ENCODE assay signal across 8 cellular contexts in genomic region chr1:222815367-222815765, GRCh38. TPM values are rescaled to one million over a fixed set of nuclear protein-coding genes. Genes with fewer than 3 reads are reported as not detected.
DNase-seq lines count a peak whose midpoint lies in the region; ATAC-seq and TF ChIP-seq lines count a peak whose summit lies in the region.

No MANE protein-coding gene starts in this region.

- TF ChIP-seq CTCF in AG09309 (IDR thresholded peaks at IDR 0.05; ENCODE audit: control insufficient read depth, insufficient read depth, low read depth, low read length, missing control alignments) (no peak), endothelial cell (IDR thresholded peaks at IDR 0.05; ENCODE audit: unreplicated experiment) (no peak)

- no peaks in the 10 kb centered on the region for H3K9me3 ChIP-seq in subcutaneous abdominal adipose tissue (ENCODE audit: control insufficient read depth in 5 of 5, low read length in 5 of 5)

- no peaks in the 10 kb centered on the region for H3K27me3 Mint-ChIP-seq in activated CD4-positive, alpha-beta T cell treated with anti-CD3 and anti-CD28 coated beads for 36 hours
- no peaks in the 10 kb centered on the region for H3K27me3 Mint-ChIP-seq in endothelial cell (ENCODE audit: unreplicated experiment)
- peaks cover 3 to 4% of the 10 kb centered on the region in 2 donors for H3K27me3 Mint-ChIP-seq in natural killer cell treated with Interleukin-12 subunit alpha and Interleukin-12 subunit beta and Interleukin-15 and Interleukin-18, amount 100 ng/mL, for 72 hours

- intact Hi-C loops in activated CD4-positive, alpha-beta T cell treated with anti-CD3 and anti-CD28 coated beads for 36 hours (cut with DNase I, micrococcal nuclease), result loop anchor here (1.0 to 5.0 kb wide), 4 partner anchors 65 to 351 kb away; partner anchors contain the start of genes AIDA (in 1 of the 2) and BROX (in 1 of the 2)

- DNase-seq in AG09309 (ENCODE audit: low read depth) (no peak), HEK293T (ENCODE audit: extremely low spot score) (peak; percentile 54), endothelial cell (ENCODE audit: low spot score) (no peak), germinal center (ENCODE audit: low spot score) (no peak)
- peak; percentile 88 for DNase-seq in activated CD4-positive, alpha-beta T cell treated with anti-CD3 and anti-CD28 coated beads for 36 hours
- peak; percentile 68 for DNase-seq in natural killer cell treated with Interleukin-12 subunit alpha and Interleukin-12 subunit beta and Interleukin-15 and Interleukin-18, amount 100 ng/mL, for 72 hours (ENCODE audit: low spot score)

- POLR2A ChIA-PET in HEK293T (lab: Yijun Ruan, JAX), result no interaction called here
- POLR2A ChIA-PET in activated CD4-positive, alpha-beta T cell treated with anti-CD3 and anti-CD28 coated beads for 36 hours (lab: Charles Lee), result no interaction called here

- ATAC-seq in activated CD4-positive, alpha-beta T cell treated with anti-CD3 and anti-CD28 coated beads for 36 hours, result no peak
- peak in 1 of 2 donors; percentile 76 for ATAC-seq in natural killer cell treated with Interleukin-12 subunit alpha and Interleukin-12 subunit beta and Interleukin-15 and Interleukin-18, amount 100 ng/mL, for 72 hours
- no peak for ATAC-seq in GM21576 (IDR thresholded peaks at IDR 0.05; ENCODE audit: unreplicated experiment)

- no peaks in the 10 kb centered on the region for H3K27me3 ChIP-seq in subcutaneous abdominal adipose tissue (ENCODE audit: control insufficient read depth in 5 of 5, insufficient read depth in 4 of 5, low read length in 5 of 5)

- peak overlapping the region; percentile 89 for H3K27ac Mint-ChIP-seq in activated CD4-positive, alpha-beta T cell treated with anti-CD3 and anti-CD28 coated beads for 36 hours
- peak overlapping the region; percentile 53 for H3K27ac Mint-ChIP-seq in endothelial cell (ENCODE audit: unreplicated experiment)
- H3K27ac Mint-ChIP-seq in natural killer cell treated with Interleukin-12 subunit alpha and Interleukin-12 subunit beta and Interleukin-15 and Interleukin-18, amount 100 ng/mL, for 72 hours, result peak overlapping the region; percentile 73 to 76

- H3K4me1 ChIP-seq in subcutaneous abdominal adipose tissue (ENCODE audit: control insufficient read depth in 5 of 5, insufficient read depth in 5 of 5, low read length in 5 of 5), result peaks cover 3 to 21% (median 16%) of the 10 kb centered on the region in 5 donors

- H3K9ac ChIP-seq in subcutaneous abdominal adipose tissue (ENCODE audit: low read length in 5 of 5), result peak overlapping the region; percentile 93 to 98 (median 95)

- H3K4me3 ChIP-seq in AG09309 (ENCODE audit: control insufficient read depth, low read depth, low read length) (peak overlapping the region; percentile 86), subcutaneous abdominal adipose tissue (ENCODE audit: low read depth in 1 of 5, low read length in 5 of 5) (peak overlapping the region; percentile 88 to 97 (median 93))

- H3K36me3 Mint-ChIP-seq in activated CD4-positive, alpha-beta T cell treated with anti-CD3 and anti-CD28 coated beads for 36 hours (ENCODE audit: low read depth), result peaks cover 2% of the 10 kb centered on the region
- H3K36me3 Mint-ChIP-seq in endothelial cell (ENCODE audit: low read depth, unreplicated experiment), result no peaks in the 10 kb centered on the region
- no peaks in the 10 kb centered on the region for H3K36me3 Mint-ChIP-seq in natural killer cell treated with Interleukin-12 subunit alpha and Interleukin-12 subunit beta and Interleukin-15 and Interleukin-18, amount 100 ng/mL, for 72 hours

- no peaks in the 10 kb centered on the region for H3K36me3 ChIP-seq in subcutaneous abdominal adipose tissue (ENCODE audit: control insufficient read depth in 5 of 5, insufficient read depth in 5 of 5, low read length in 5 of 5)

- peak overlapping the region; percentile 90 for H3K4me3 Mint-ChIP-seq in activated CD4-positive, alpha-beta T cell treated with anti-CD3 and anti-CD28 coated beads for 36 hours
- peak overlapping the region; percentile 94 for H3K4me3 Mint-ChIP-seq in endothelial cell (ENCODE audit: unreplicated experiment)
- peak overlapping the region; percentile 91 for H3K4me3 Mint-ChIP-seq in natural killer cell treated with Interleukin-12 subunit alpha and Interleukin-12 subunit beta and Interleukin-15 and Interleukin-18, amount 100 ng/mL, for 72 hours

- H3K4me1 Mint-ChIP-seq in activated CD4-positive, alpha-beta T cell treated with anti-CD3 and anti-CD28 coated beads for 36 hours, result peaks cover 25% of the 10 kb centered on the region
- H3K4me1 Mint-ChIP-seq in endothelial cell (ENCODE audit: unreplicated experiment), result peaks cover 8% of the 10 kb centered on the region
- H3K4me1 Mint-ChIP-seq in natural killer cell treated with Interleukin-12 subunit alpha and Interleukin-12 subunit beta and Interleukin-15 and Interleukin-18, amount 100 ng/mL, for 72 hours (ENCODE audit: low read depth in 2 of 2), result peaks cover 20 to 36% of the 10 kb centered on the region in 2 donors

- no peaks in the 10 kb centered on the region for H3K9me3 Mint-ChIP-seq in activated CD4-positive, alpha-beta T cell treated with anti-CD3 and anti-CD28 coated beads for 36 hours (ENCODE audit: low read depth)
- H3K9me3 Mint-ChIP-seq in endothelial cell (ENCODE audit: unreplicated experiment), result no peaks in the 10 kb centered on the region
- H3K9me3 Mint-ChIP-seq in natural killer cell treated with Interleukin-12 subunit alpha and Interleukin-12 subunit beta and Interleukin-15 and Interleukin-18, amount 100 ng/mL, for 72 hours, result peaks cover 5% of the 10 kb centered on the region

- CTCF ChIA-PET in HEK293T (lab: Yijun Ruan, JAX), result no interaction called here
- CTCF ChIA-PET in activated CD4-positive, alpha-beta T cell treated with anti-CD3 and anti-CD28 coated beads for 36 hours (lab: Charles Lee), result interaction anchor here (0.9 to 1.9 kb wide), 2 partner anchors 22 to 319 kb away, joined by 3 to 7 read pairs; no protein-coding TSS in a partner anchor

- peak overlapping the region; percentile 98 for H3K27ac ChIP-seq in subcutaneous abdominal adipose tissue (ENCODE audit: low read depth, low read length)

TF ChIP-seq in HEK293T, 16 proteins besides CTCF, POLR2A, EP300 and RAD21:
- no peak for TF ChIP-seq SP1 (IDR thresholded peaks at IDR 0.05)
- no peak for TF ChIP-seq CTBP1 (IDR thresholded peaks at IDR 0.05; ENCODE audit: borderline replicate concordance)
- no peak for TF ChIP-seq BHLHE40 (IDR thresholded peaks at IDR 0.05; ENCODE audit: borderline replicate concordance)
- no peak for TF ChIP-seq SUZ12 (IDR thresholded peaks at IDR 0.05)
- no peak for TF ChIP-seq PKNOX1 (IDR thresholded peaks at IDR 0.05)
- no peak for TF ChIP-seq FOXK2 (IDR thresholded peaks at IDR 0.05)
- no peak for TF ChIP-seq ZNF384 (IDR thresholded peaks at IDR 0.05)
TF ChIP-seq in HEK293T: peak in this region for 0.

RNA-seq across cellular contexts. Expression of gene DISP1, which starts 0.5 kb away (rescaled TPM):
- total RNA-seq in activated CD4-positive, alpha-beta T cell treated with anti-CD3 and anti-CD28 coated beads for 36 hours, result 1 to 10 TPM in 1 of 2 experiments, under 1 TPM in 1; 0.98 to 1.9 TPM
- total RNA-seq in endothelial cell (ENCODE audit: unreplicated experiment), result 27.2 TPM
- 1 to 10 TPM; 2.2 to 2.9 TPM for total RNA-seq in natural killer cell treated with Interleukin-12 subunit alpha and Interleukin-12 subunit beta and Interleukin-15 and Interleukin-18, amount 100 ng/mL, for 72 hours

Comparison
In these comparisons a context has a peak if more than half of its experiments do, and no peak if none do; other contexts are left out.
1. DNase-seq: peak in HEK293T (single experiment), activated CD4-positive, alpha-beta T cell treated with anti-CD3 and anti-CD28 coated beads for 36 hours (single experiment) and natural killer cell treated with Interleukin-12 subunit alpha and Interleukin-12 subunit beta and Interleukin-15 and Interleukin-18, amount 100 ng/mL, for 72 hours (single experiment); none in AG09309 (single experiment), endothelial cell (single experiment) and germinal center (single experiment).
2. Peak in every context shown above with its lines, with median percentiles within 50 percentile points of each other: H3K27ac Mint-ChIP-seq and H3K4me3 Mint-ChIP-seq.